ENCODE assay signal across 11 cellular contexts in genomic region chr4:3375688-3376087, GRCh38.
DNase-seq lines count a peak whose midpoint lies in the region; ATAC-seq and TF ChIP-seq lines count a peak whose summit lies in the region.
"Had no signal": no experiment of that assay in that cellular context is flagged by ENCODE, and none has a peak within 500 bp of the region (broad histone marks: within the 10 kb centered on the region; RNA-seq: fewer than 3 reads in every experiment).

No MANE protein-coding gene starts in this region.

- intact Hi-C loops in adrenal gland (cut with DNase I): no loop called here

- peaks cover 0 to 21% of the 10 kb centered on the region in 2 donors for H3K4me1 ChIP-seq in adrenal gland (replicated peaks in 1 of 2)

- H3K27ac ChIP-seq in adrenal gland: no peak overlapping the region

- TF ChIP-seq CTCF in adrenal gland (IDR thresholded peaks at IDR 0.05): no peak
- no peak for TF ChIP-seq CTCF in omental fat pad (IDR thresholded peaks at IDR 0.05)

- DNase-seq in COR-L47 (lab: John Stamatoyannopoulos, UW) (peak; percentile 73), MG63 (peak; percentile 82), adrenal gland (peak; percentile 72 to 88 (median 85)), kidney glomerular epithelial cell (lab: John Stamatoyannopoulos, UW) (peak; percentile 77), omental fat pad (ENCODE audit: low spot score) (no peak)
- DNase-seq: activated T-cell treated with anti-CD3 and anti-CD28 coated beads, Interleukin-2, amount 50 U/mL, for 24 hours; naive thymus-derived CD8-positive, alpha-beta T cell had no signal

- H3K27me3 ChIP-seq in MG63 (no peaks in the 10 kb centered on the region), adrenal gland (no peaks in the 10 kb centered on the region)

- 0 out of 2 replicates have a peak, but pooled peaks cover 1% of the 10 kb centered on the region for H3K9me3 ChIP-seq in MG63
- no peaks in the 10 kb centered on the region for H3K9me3 ChIP-seq in adrenal gland (replicated peaks in 1 of 3)

- TF ChIP-seq POLR2A in adrenal gland (IDR thresholded peaks at IDR 0.05): no peak

- 33 to 50% (median 48%) methylated on average over 2 to 7 of the region's 7 CpGs for WGBS in adrenal gland, 4 donors

- ATAC-seq in GM21360 (IDR thresholded peaks at IDR 0.05; ENCODE audit: unreplicated experiment) (no peak), omental fat pad (ENCODE audit: low FRiP score) (no peak), HG02623 (IDR thresholded peaks at IDR 0.05; ENCODE audit: unreplicated experiment) (no peak), GM18502 (IDR thresholded peaks at IDR 0.05; ENCODE audit: poor library complexity, unreplicated experiment) (no peak)
- ATAC-seq: naive thymus-derived CD8-positive, alpha-beta T cell; stimulated activated effector memory CD8-positive, alpha-beta T cell treated with anti-CD3 and anti-CD28 coated beads, Interleukin-12 subunit alpha, Interleukin-12 subunit beta, amount 100 ng/mL, for 72 hours had no signal

- H3K36me3 ChIP-seq in MG63: peaks cover 17% of the 10 kb centered on the region
- H3K36me3 ChIP-seq in adrenal gland (replicated peaks in 1 of 2): no peaks in the 10 kb centered on the region

- H3K4me3 ChIP-seq in MG63 (no peak overlapping the region), adrenal gland (no peak overlapping the region)
